22 cellular contexts compared by ENCODE assay signal in the genomic region with DNA sequence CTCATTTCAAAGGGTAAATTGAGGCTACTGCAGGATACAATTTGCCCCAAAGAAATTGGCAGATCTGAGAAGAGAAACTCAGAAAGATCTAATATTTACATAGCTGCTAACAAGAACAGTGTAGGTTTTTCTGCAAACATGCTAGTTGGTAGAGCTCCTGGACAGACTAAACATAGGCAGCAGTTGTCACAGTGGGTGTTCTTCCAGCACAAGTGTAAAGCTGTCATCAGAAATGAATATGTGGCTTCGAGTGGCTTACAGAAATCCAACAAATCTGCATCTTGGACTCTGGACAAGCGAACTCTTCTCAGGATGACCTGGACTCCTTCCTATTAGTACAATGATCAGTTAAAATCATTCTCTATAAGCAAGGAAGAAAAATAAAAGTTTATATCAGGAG. TPM values are rescaled to one million over a fixed set of nuclear protein-coding genes. Genes with fewer than 3 reads are reported as not detected.
DNase-seq lines count a peak whose midpoint lies in the region; ATAC-seq and TF ChIP-seq lines count a peak whose summit lies in the region.
"Had no signal": no experiment of that assay in that cellular context is flagged by ENCODE, and none has a peak within 500 bp of the region (broad histone marks: within the 10 kb centered on the region; RNA-seq: fewer than 3 reads in every experiment).

No MANE protein-coding gene starts in this region.

- no peaks in the 10 kb centered on the region for H3K9me3 ChIP-seq in psoas muscle

- intact Hi-C loops in activated naive CD4-positive, alpha-beta T cell treated with anti-CD3 and anti-CD28 coated beads for 36 hours (cut with micrococcal nuclease), result no loop called here
- intact Hi-C loops in psoas muscle (cut with DNase I), result loop anchor here in 1 of 2 donors (5.0 kb wide), 1 partner anchor 52 kb away; no protein-coding TSS in a partner anchor

- H3K4me3 ChIP-seq in psoas muscle, result no peak overlapping the region
- H3K4me3 ChIP-seq: lung had no signal

- no peak overlapping the region for H3K4me3 Mint-ChIP-seq in activated naive CD4-positive, alpha-beta T cell treated with anti-CD3 and anti-CD28 coated beads, Interleukin-2, amount 50 U/mL, for 24 hours
- no peak overlapping the region for H3K4me3 Mint-ChIP-seq in activated naive CD4-positive, alpha-beta T cell treated with anti-CD3 and anti-CD28 coated beads for 36 hours
- H3K4me3 Mint-ChIP-seq: activated naive CD8-positive, alpha-beta T cell treated with anti-CD3 and anti-CD28 coated beads, Interleukin-2, amount 10 ng/mL, durations not matched to agents 7 days and 5 days; CD4-positive, alpha-beta memory T cell; naive thymus-derived CD8-positive, alpha-beta T cell; stimulated activated naive CD8-positive, alpha-beta T cell treated with anti-CD3 and anti-CD28 coated beads, Interleukin-15, Interleukin-2, amounts not matched to agents 100 ng/mL and 50 ng/mL, for 24 hours had no signal

- peaks cover 35% of the 10 kb centered on the region for H3K4me1 ChIP-seq in psoas muscle

- H3K4me1 Mint-ChIP-seq in activated naive CD4-positive, alpha-beta T cell treated with anti-CD3 and anti-CD28 coated beads, Interleukin-2, amount 50 U/mL, for 24 hours, result peaks cover 69% of the 10 kb centered on the region
- peaks cover 76% of the 10 kb centered on the region for H3K4me1 Mint-ChIP-seq in activated naive CD4-positive, alpha-beta T cell treated with anti-CD3 and anti-CD28 coated beads for 36 hours (ENCODE audit: low read depth)

- CTCF ChIA-PET in activated naive CD4-positive, alpha-beta T cell treated with anti-CD3 and anti-CD28 coated beads for 36 hours (lab: Charles Lee), result interaction anchor here (1.0 to 2.4 kb wide), 3 partner anchors 10 to 94 kb away, joined by 3 to 14 read pairs (median 7); no protein-coding TSS in a partner anchor

- peaks cover 11% of the 10 kb centered on the region for H3K36me3 Mint-ChIP-seq in activated naive CD4-positive, alpha-beta T cell treated with anti-CD3 and anti-CD28 coated beads, Interleukin-2, amount 50 U/mL, for 24 hours
- peaks cover 38% of the 10 kb centered on the region for H3K36me3 Mint-ChIP-seq in activated naive CD4-positive, alpha-beta T cell treated with anti-CD3 and anti-CD28 coated beads for 36 hours (ENCODE audit: low read depth)

- ATAC-seq in psoas muscle, result peak; percentile 77 to 88 (median 79)
- ATAC-seq: naive thymus-derived CD8-positive, alpha-beta T cell had no signal

- H3K36me3 ChIP-seq in psoas muscle (ENCODE audit: insufficient read depth in 1 of 2, low read depth in 1 of 2), result no peaks in the 10 kb centered on the region

- H3K9me3 Mint-ChIP-seq in activated naive CD4-positive, alpha-beta T cell treated with anti-CD3 and anti-CD28 coated beads, Interleukin-2, amount 50 U/mL, for 24 hours, result no peaks in the 10 kb centered on the region
- no peaks in the 10 kb centered on the region for H3K9me3 Mint-ChIP-seq in activated naive CD4-positive, alpha-beta T cell treated with anti-CD3 and anti-CD28 coated beads for 36 hours
- H3K9me3 Mint-ChIP-seq: activated naive CD8-positive, alpha-beta T cell treated with anti-CD3 and anti-CD28 coated beads, Interleukin-2, amount 10 ng/mL, durations not matched to agents 7 days and 5 days; CD4-positive, alpha-beta memory T cell; naive thymus-derived CD8-positive, alpha-beta T cell; stimulated activated naive CD8-positive, alpha-beta T cell treated with anti-CD3 and anti-CD28 coated beads, Interleukin-15, Interleukin-2, amounts not matched to agents 100 ng/mL and 50 ng/mL, for 24 hours had no signal

- DNase-seq in activated naive CD4-positive, alpha-beta T cell treated with anti-CD3 and anti-CD28 coated beads for 36 hours, result no peak
- peak; percentile 23 for DNase-seq in NCI-H2227 (lab: John Stamatoyannopoulos, UW; ENCODE audit: unreplicated experiment)
- peak; percentile 95 for DNase-seq in cerebellar cortex (ENCODE audit: low spot score)
- DNase-seq in psoas muscle, result no peak
- no peak for DNase-seq in mucosa of gallbladder (ENCODE audit: low spot score)
- no peak for DNase-seq in GM10266 (ENCODE audit: extremely low spot score)
- no peak for DNase-seq in Kasumi-1 (lab: John Stamatoyannopoulos, UW)
- DNase-seq: activated CD4-positive, alpha-beta T cell treated with anti-CD3 and anti-CD28 coated beads, Interleukin-2, amount 50 U/mL, for 1 hour; activated naive CD8-positive, alpha-beta T cell treated with anti-CD3 and anti-CD28 coated beads, Interleukin-2, amount 10 ng/mL, durations not matched to agents 7 days and 5 days; activated T-cell treated with anti-CD3 and anti-CD28 coated beads, Interleukin-2, amount 50 U/mL, for 1 hour; CD4-positive, alpha-beta memory T cell; DMS79 treated with DMSO at 0.1 percent for 48 hours; effector CD8-positive, alpha-beta T cell; HCEC 1CT; naive thymus-derived CD8-positive, alpha-beta T cell; NCI-H526 treated with DMSO at 0.1 percent for 48 hours had no signal

- no peak for TF ChIP-seq CTCF in psoas muscle (IDR thresholded peaks at IDR 0.05)
- TF ChIP-seq CTCF in GM10266 (IDR thresholded peaks at IDR 0.05; ENCODE audit: control insufficient read depth, insufficient read depth, low read depth, missing control alignments), result no peak

- H3K27ac Mint-ChIP-seq in activated naive CD4-positive, alpha-beta T cell treated with anti-CD3 and anti-CD28 coated beads, Interleukin-2, amount 50 U/mL, for 24 hours, result peak overlapping the region; percentile 27
- no peak overlapping the region for H3K27ac Mint-ChIP-seq in activated naive CD4-positive, alpha-beta T cell treated with anti-CD3 and anti-CD28 coated beads for 36 hours
- H3K27ac Mint-ChIP-seq: activated naive CD8-positive, alpha-beta T cell treated with anti-CD3 and anti-CD28 coated beads, Interleukin-2, amount 10 ng/mL, durations not matched to agents 7 days and 5 days; stimulated activated naive CD8-positive, alpha-beta T cell treated with anti-CD3 and anti-CD28 coated beads, Interleukin-15, Interleukin-2, amounts not matched to agents 100 ng/mL and 50 ng/mL, for 24 hours had no signal

- 21 to 36% (median 25%) methylated on average over 2 of the region's 2 CpGs for WGBS in psoas muscle, 3 donors

- peak overlapping the region; percentile 39 for H3K27ac ChIP-seq in psoas muscle
- H3K27ac ChIP-seq: KMS-11 had no signal

- no peaks in the 10 kb centered on the region for H3K27me3 Mint-ChIP-seq in activated naive CD4-positive, alpha-beta T cell treated with anti-CD3 and anti-CD28 coated beads, Interleukin-2, amount 50 U/mL, for 24 hours
- H3K27me3 Mint-ChIP-seq in activated naive CD4-positive, alpha-beta T cell treated with anti-CD3 and anti-CD28 coated beads for 36 hours (ENCODE audit: low read depth), result no peaks in the 10 kb centered on the region
- H3K27me3 Mint-ChIP-seq: activated naive CD8-positive, alpha-beta T cell treated with anti-CD3 and anti-CD28 coated beads, Interleukin-2, amount 10 ng/mL, durations not matched to agents 7 days and 5 days; CD4-positive, alpha-beta memory T cell; naive thymus-derived CD8-positive, alpha-beta T cell; stimulated activated naive CD8-positive, alpha-beta T cell treated with anti-CD3 and anti-CD28 coated beads, Interleukin-15, Interleukin-2, amounts not matched to agents 100 ng/mL and 50 ng/mL, for 24 hours had no signal

- no peaks in the 10 kb centered on the region for H3K27me3 ChIP-seq in psoas muscle (ENCODE audit: insufficient read depth in 3 of 3, low read length in 2 of 3)

RNA-seq across cellular contexts. Expression of a gene that starts 5.9 kb away (rescaled TPM):
- total RNA-seq in activated naive CD4-positive, alpha-beta T cell treated with anti-CD3 and anti-CD28 coated beads for 36 hours, result 100 to 1,000 TPM; 169 to 173 TPM
- total RNA-seq in psoas muscle, result 10 to 100 TPM; 12.1 to 19.3 (median 16.4) TPM
- polyA plus RNA-seq in psoas muscle, result 1 to 10 TPM; 5.2 to 9.3 (median 8.4) TPM
- total RNA-seq in mucosa of gallbladder, result 62.0 TPM

RNA-seq across cellular contexts. Expression of a gene that starts 6.5 kb away (rescaled TPM):
- 1,000 to 10,000 TPM; 2,231 to 2,234 TPM for total RNA-seq in activated naive CD4-positive, alpha-beta T cell treated with anti-CD3 and anti-CD28 coated beads for 36 hours
- 100 to 1,000 TPM; 282 to 601 (median 458) TPM for total RNA-seq in psoas muscle
- polyA plus RNA-seq in psoas muscle, result 100 to 1,000 TPM; 310 to 826 (median 453) TPM
- total RNA-seq in mucosa of gallbladder, result 686 TPM

RNA-seq across cellular contexts. Expression of a gene that starts 26.8 kb away (rescaled TPM):
- not detected for total RNA-seq in activated naive CD4-positive, alpha-beta T cell treated with anti-CD3 and anti-CD28 coated beads for 36 hours
- total RNA-seq in psoas muscle (1 to 10 TPM in 1 of 4 donors, under 1 TPM in 3; 0.30 to 1.6 (median 0.50) TPM), mucosa of gallbladder (0.58 TPM)
- polyA plus RNA-seq in psoas muscle, result under 1 TPM; 0.10 to 0.26 (median 0.18) TPM
- total RNA-seq: A673; activated naive CD8-positive, alpha-beta T cell treated with anti-CD3 and anti-CD28 coated beads, Interleukin-2, amount 10 ng/mL, durations not matched to agents 7 days and 5 days; bronchial epithelial cell; CD4-positive, alpha-beta memory T cell; naive thymus-derived CD8-positive, alpha-beta T cell had no signal

RNA-seq across cellular contexts. Expression of a gene that starts 51.0 kb away (rescaled TPM):
- 100 to 1,000 TPM in 1 of 2 experiments, 10 to 100 TPM in 1; 98.0 to 105 TPM for total RNA-seq in activated naive CD4-positive, alpha-beta T cell treated with anti-CD3 and anti-CD28 coated beads for 36 hours
- total RNA-seq in psoas muscle, result 100 to 1,000 TPM in 1 of 4 donors, 10 to 100 TPM in 3; 84.4 to 102 (median 93.0) TPM
- 100 to 1,000 TPM in 1 of 3 donors, 10 to 100 TPM in 2; 77.8 to 131 (median 86.6) TPM for polyA plus RNA-seq in psoas muscle
- total RNA-seq in mucosa of gallbladder, result 138 TPM

Comparison
In these comparisons a context has a peak if more than half of its experiments do, and no peak if none do; other contexts are left out.
1. DNase-seq: peak in NCI-H2227 (single experiment) and cerebellar cortex (single experiment); none in activated naive CD4-positive, alpha-beta T cell treated with anti-CD3 and anti-CD28 coated beads for 36 hours (single experiment), psoas muscle (0 of 2), mucosa of gallbladder (single experiment), GM10266 (single experiment) and Kasumi-1 (0 of 2).